ENCODE assay signal across 19 cellular contexts in genomic region chr4:66273110-66273509, GRCh38.
"Had no signal": no experiment of that assay in that cellular context is flagged by ENCODE, and none has a peak within 500 bp of the region (broad histone marks: within the 10 kb centered on the region; RNA-seq: fewer than 3 reads in every experiment).

No MANE protein-coding gene starts in this region.

- H3K27ac Mint-ChIP-seq: activated naive CD8-positive, alpha-beta T cell treated with anti-CD3 and anti-CD28 coated beads, Interleukin-2, amount 10 ng/mL, durations not matched to agents 7 days and 5 days; memory B cell; naive thymus-derived CD8-positive, alpha-beta T cell; stimulated activated naive B cell treated with anti-CD40 and anti-IgM and Interleukin-4, amounts not matched to agents 10 μg/mL and 1 μg/mL and 100 μg/mL, for 72 hours had no signal

- H3K9me3 Mint-ChIP-seq: activated naive CD8-positive, alpha-beta T cell treated with anti-CD3 and anti-CD28 coated beads, Interleukin-2, amount 10 ng/mL, durations not matched to agents 7 days and 5 days had no signal

- H3K4me3 Mint-ChIP-seq: activated naive CD8-positive, alpha-beta T cell treated with anti-CD3 and anti-CD28 coated beads, Interleukin-2, amount 10 ng/mL, durations not matched to agents 7 days and 5 days; central memory CD8-positive, alpha-beta T cell; memory B cell; naive thymus-derived CD8-positive, alpha-beta T cell; stimulated activated naive B cell treated with anti-CD40 and anti-IgM and Interleukin-4, amounts not matched to agents 10 μg/mL and 1 μg/mL and 100 μg/mL, for 72 hours had no signal

- H3K36me3 Mint-ChIP-seq: activated naive CD8-positive, alpha-beta T cell treated with anti-CD3 and anti-CD28 coated beads, Interleukin-2, amount 10 ng/mL, durations not matched to agents 7 days and 5 days; memory B cell; naive thymus-derived CD8-positive, alpha-beta T cell; stimulated activated naive B cell treated with anti-CD40 and anti-IgM and Interleukin-4, amounts not matched to agents 10 μg/mL and 1 μg/mL and 100 μg/mL, for 72 hours had no signal

- H3K27me3 Mint-ChIP-seq: activated naive CD8-positive, alpha-beta T cell treated with anti-CD3 and anti-CD28 coated beads, Interleukin-2, amount 10 ng/mL, durations not matched to agents 7 days and 5 days; central memory CD8-positive, alpha-beta T cell; memory B cell; naive thymus-derived CD8-positive, alpha-beta T cell; stimulated activated naive B cell treated with anti-CD40 and anti-IgM and Interleukin-4, amounts not matched to agents 10 μg/mL and 1 μg/mL and 100 μg/mL, for 72 hours had no signal

- DNase-seq: activated naive CD4-positive, alpha-beta T cell; activated naive CD8-positive, alpha-beta T cell treated with anti-CD3 and anti-CD28 coated beads, Interleukin-2, amount 10 ng/mL, durations not matched to agents 7 days and 5 days; activated T-cell treated with anti-CD3 and anti-CD28 coated beads for 4 hours; brain microvascular endothelial cell; cortex of kidney; effector CD4-positive, alpha-beta T cell; foreskin keratinocyte; glutamatergic neuron; kidney; left ventricle myocardium superior; naive thymus-derived CD8-positive, alpha-beta T cell; posterior cingulate gyrus; stimulated activated CD4-positive, alpha-beta T cell treated with anti-CD3 and anti-CD28 coated beads, Interleukin-4, amount 100 ng/mL, for 1 hour; stimulated activated naive B cell treated with anti-CD40 and anti-IgM and Interleukin-4, amounts not matched to agents 10 μg/mL and 1 μg/mL and 100 μg/mL, for 72 hours; T1000; tibial artery had no signal

- H3K4me1 Mint-ChIP-seq: activated naive CD8-positive, alpha-beta T cell treated with anti-CD3 and anti-CD28 coated beads, Interleukin-2, amount 10 ng/mL, durations not matched to agents 7 days and 5 days; central memory CD8-positive, alpha-beta T cell; memory B cell; naive thymus-derived CD8-positive, alpha-beta T cell; stimulated activated naive B cell treated with anti-CD40 and anti-IgM and Interleukin-4, amounts not matched to agents 10 μg/mL and 1 μg/mL and 100 μg/mL, for 72 hours had no signal

- ATAC-seq: activated CD4-positive, CD25-positive, alpha-beta regulatory T cell treated with anti-CD3 and anti-CD28 coated beads, Interleukin-2, amount 50 U/mL, for 24 hours; foreskin keratinocyte; left ventricle myocardium superior; naive thymus-derived CD8-positive, alpha-beta T cell; stimulated activated naive B cell treated with anti-CD40 and anti-IgM and Interleukin-4, amounts not matched to agents 10 μg/mL and 1 μg/mL and 100 μg/mL, for 72 hours had no signal
